ENCODE assay signal across 14 cellular contexts in the genomic region with DNA sequence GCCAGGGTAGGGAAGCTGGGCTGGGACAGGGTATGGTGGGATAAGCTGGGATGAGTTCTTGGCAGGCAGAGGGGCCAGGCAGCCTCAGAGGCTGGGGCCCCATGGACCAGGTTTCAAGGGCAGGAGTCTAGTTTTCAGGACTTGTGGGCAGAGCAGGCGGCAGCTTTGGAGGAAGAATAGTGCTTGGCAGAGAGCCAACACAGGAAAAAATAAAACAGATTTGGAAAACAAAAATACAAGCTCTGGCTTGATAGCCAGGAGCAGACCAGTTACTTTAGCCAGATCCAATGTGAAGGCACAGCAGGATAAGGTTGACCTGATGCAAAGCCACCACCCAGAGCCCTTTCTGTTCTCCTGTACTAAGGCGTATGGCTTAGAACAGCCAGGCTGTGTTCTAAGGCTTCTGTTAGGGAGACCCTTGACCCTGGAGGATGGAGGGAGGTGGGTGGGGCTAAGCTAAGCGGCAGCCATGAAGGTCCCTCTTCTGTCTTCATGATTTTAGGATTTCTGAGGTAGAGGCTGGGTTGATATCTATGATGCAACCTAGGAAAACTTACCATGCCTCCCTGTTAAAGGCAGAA. TPM values are rescaled to one million over a fixed set of nuclear protein-coding genes. Genes with fewer than 3 reads are reported as not detected.
A peak's percentile ranks its signal among the peaks of the same experiment; 100 is the strongest.
DNase-seq lines count a peak whose midpoint lies in the region; ATAC-seq and TF ChIP-seq lines count a peak whose summit lies in the region.
"Had no signal": no experiment of that assay in that cellular context is flagged by ENCODE, and none has a peak within 500 bp of the region (broad histone marks: within the 10 kb centered on the region; RNA-seq: fewer than 3 reads in every experiment).

No MANE protein-coding gene starts in this region.

- peaks cover 12% of the 10 kb centered on the region for H3K36me3 Mint-ChIP-seq in CD4-positive, alpha-beta T cell (ENCODE audit: low read depth)
- no peaks in the 10 kb centered on the region for H3K36me3 Mint-ChIP-seq in T-cell

- ATAC-seq in CD4-positive, alpha-beta T cell (ENCODE audit: poor library complexity): no peak
- ATAC-seq in T-cell (replicated peaks in 1 of 4) (no peak), GM21515 (IDR thresholded peaks at IDR 0.05; ENCODE audit: unreplicated experiment) (no peak), GM18868 (IDR thresholded peaks at IDR 0.05; ENCODE audit: unreplicated experiment) (no peak)
- ATAC-seq: activated CD8-positive, alpha-beta T cell treated with anti-CD3 and anti-CD28 coated beads, Interleukin-2, amount 10 ng/mL, durations not matched to agents 7 days and 5 days had no signal

- no peaks in the 10 kb centered on the region for H3K9me3 Mint-ChIP-seq in CD4-positive, alpha-beta T cell
- H3K9me3 Mint-ChIP-seq in T-cell: no peaks in the 10 kb centered on the region

- H3K4me1 ChIP-seq in BLaER1: peaks cover 74% of the 10 kb centered on the region

- CTCF ChIA-PET in CD4-positive, alpha-beta T cell (lab: Charles Lee): no interaction called here
- CTCF ChIA-PET in T-cell (lab: Charles Lee): interaction anchor here (0.7 to 1.2 kb wide), 4 partner anchors 8 to 1086 kb away, joined by 3 to 4 read pairs (median 4); no protein-coding TSS in a partner anchor

- no peak overlapping the region for H3K4me3 ChIP-seq in BLaER1
- H3K4me3 ChIP-seq in epithelial cell of esophagus (ENCODE audit: low read length): no peak overlapping the region
- H3K4me3 ChIP-seq: skin epidermis had no signal

- intact Hi-C loops in CD4-positive, alpha-beta T cell (cut with DNase I, micrococcal nuclease): no loop called here

- no peak for DNase-seq in CD4-positive, alpha-beta T cell
- DNase-seq in T-cell: peak in 1 of 34 experiments; percentile 10
- peak; percentile 17 for DNase-seq in epithelial cell of esophagus (ENCODE audit: low read depth)
- DNase-seq in H4 (ENCODE audit: low spot score): no peak
- DNase-seq: activated CD8-positive, alpha-beta T cell treated with anti-CD3 and anti-CD28 coated beads, Interleukin-2, amount 10 ng/mL, durations not matched to agents 7 days and 5 days; COR-L47; NCI-H524 treated with DMSO at 0.1 percent for 48 hours; occipital lobe; T-helper 9 cell had no signal

- no peak overlapping the region for H3K27ac ChIP-seq in BLaER1
- H3K27ac ChIP-seq in CD4-positive, alpha-beta T cell (ENCODE audit: low read depth, low read length): no peak overlapping the region
- H3K27ac ChIP-seq: RWPE1 had no signal

- POLR2A ChIA-PET in CD4-positive, alpha-beta T cell (lab: Charles Lee): no interaction called here
- POLR2A ChIA-PET in T-cell (lab: Charles Lee): interaction anchor here in 1 of 2 donors (0.5 to 0.9 kb wide), 2 partner anchors 15 to 211 kb away, joined by 3 read pairs; no protein-coding TSS in a partner anchor

- H3K27me3 ChIP-seq in BLaER1: no peaks in the 10 kb centered on the region
- no peaks in the 10 kb centered on the region for H3K27me3 ChIP-seq in CD4-positive, alpha-beta T cell (ENCODE audit: control insufficient read depth, insufficient read depth, low read length)

- peaks cover 93% of the 10 kb centered on the region for H4K20me1 ChIP-seq in BLaER1

- H3K36me3 ChIP-seq in BLaER1: 0 out of 2 replicates have a peak, but pooled peaks cover 2% of the 10 kb centered on the region

- H3K9me3 ChIP-seq in BLaER1: no peaks in the 10 kb centered on the region
- no peaks in the 10 kb centered on the region for H3K9me3 ChIP-seq in CD4-positive, alpha-beta T cell (ENCODE audit: control insufficient read depth, low read length)

- peaks cover 93% of the 10 kb centered on the region for H3K4me1 Mint-ChIP-seq in CD4-positive, alpha-beta T cell (ENCODE audit: low read depth)
- H3K4me1 Mint-ChIP-seq in T-cell: peaks cover 92 to 99% (median 95%) of the 10 kb centered on the region in 3 donors

- peak overlapping the region; percentile 35 for H3K4me3 Mint-ChIP-seq in CD4-positive, alpha-beta T cell
- peak overlapping the region in 1 of 3 donors; percentile 95 for H3K4me3 Mint-ChIP-seq in T-cell
- H3K4me3 Mint-ChIP-seq: activated CD8-positive, alpha-beta T cell treated with anti-CD3 and anti-CD28 coated beads, Interleukin-2, amount 10 ng/mL, durations not matched to agents 7 days and 5 days had no signal

- H3K9ac ChIP-seq in BLaER1: no peak overlapping the region

- H3K27ac Mint-ChIP-seq in CD4-positive, alpha-beta T cell: peak overlapping the region; percentile 83
- peak overlapping the region; percentile 86 to 92 for H3K27ac Mint-ChIP-seq in T-cell

- TF ChIP-seq CTCF in CD4-positive, alpha-beta T cell (IDR thresholded peaks at IDR 0.05): no peak
- TF ChIP-seq CTCF in epithelial cell of esophagus (IDR thresholded peaks at IDR 0.05; ENCODE audit: insufficient read depth, low read depth, low read length, missing control alignments): no peak

- H3K4me2 ChIP-seq in BLaER1: peak overlapping the region; percentile 33

- no peaks in the 10 kb centered on the region for H3K27me3 Mint-ChIP-seq in CD4-positive, alpha-beta T cell
- H3K27me3 Mint-ChIP-seq in T-cell: no peaks in the 10 kb centered on the region

RNA-seq across cellular contexts. Expression of a gene that starts 5.5 kb away (rescaled TPM):
- total RNA-seq in CD4-positive, alpha-beta T cell: 10 to 100 TPM; 21.9 to 23.2 TPM
- 10 to 100 TPM; 49.5 to 64.5 (median 57.2) TPM for total RNA-seq in T-cell
- 2.6 and 2.9 TPM in 2 replicates for total RNA-seq in H4 (2014; rRNA removed; shearing (Covaris generic))
